14 cellular contexts compared by ENCODE assay signal in genomic region chr20:56433880-56434255, GRCh38. TPM values are rescaled to one million over a fixed set of nuclear protein-coding genes. Genes with fewer than 3 reads are reported as not detected.
DNase-seq lines count a peak whose midpoint lies in the region; ATAC-seq and TF ChIP-seq lines count a peak whose summit lies in the region.
"Had no signal": no experiment of that assay in that cellular context is flagged by ENCODE, and none has a peak within 500 bp of the region (broad histone marks: within the 10 kb centered on the region; RNA-seq: fewer than 3 reads in every experiment).

No MANE protein-coding gene starts in this region.

- H3K36me3 ChIP-seq in left ventricle myocardium inferior (no peaks in the 10 kb centered on the region), right atrium auricular region (no peaks in the 10 kb centered on the region), upper lobe of right lung (peaks cover 5% of the 10 kb centered on the region)

- H3K27me3 Mint-ChIP-seq in activated T-helper 2 cell treated with anti-CD3 and anti-CD28 coated beads, Interferon-gamma antibody, Interleukin-2, Interleukin-4, amounts not matched to agents 10 μg/mL and 5 μg/mL and 100 μg/mL, durations not matched to agents 14 hours and 24 hours and 36 hours (ENCODE audit: low read depth), result no peaks in the 10 kb centered on the region

- peaks cover 21% of the 10 kb centered on the region for H3K27me3 ChIP-seq in left ventricle myocardium inferior (ENCODE audit: low read depth)
- H3K27me3 ChIP-seq in right atrium auricular region, result no peaks in the 10 kb centered on the region
- no peaks in the 10 kb centered on the region for H3K27me3 ChIP-seq in upper lobe of right lung
- H3K27me3 ChIP-seq: spleen had no signal

- ATAC-seq in upper lobe of right lung, result peak; percentile 41

- peaks cover 42% of the 10 kb centered on the region for H3K4me1 Mint-ChIP-seq in activated T-helper 2 cell treated with anti-CD3 and anti-CD28 coated beads, Interferon-gamma antibody, Interleukin-2, Interleukin-4, amounts not matched to agents 10 μg/mL and 5 μg/mL and 100 μg/mL, durations not matched to agents 14 hours and 24 hours and 36 hours (ENCODE audit: low read depth)
- H3K4me1 Mint-ChIP-seq: nephron progenitor cell had no signal

- intact Hi-C loops in left ventricle myocardium inferior (cut with micrococcal nuclease) (no loop called here), upper lobe of right lung (cut with DNase I) (no loop called here)
- intact Hi-C loops in activated T-helper 2 cell treated with anti-CD3 and anti-CD28 coated beads, Interferon-gamma antibody, Interleukin-2, Interleukin-4, amounts not matched to agents 10 μg/mL and 5 μg/mL and 100 μg/mL, durations not matched to agents 14 hours and 24 hours and 36 hours (cut with micrococcal nuclease), result no loop called here

- DNase-seq in left ventricle myocardium inferior (no peak), right atrium auricular region (ENCODE audit: low spot score) (no peak), fibroblast of villous mesenchyme (ENCODE audit: low read depth) (peak; percentile 52), upper lobe of right lung (no peak), NCI-H524 (lab: John Stamatoyannopoulos, UW) (no peak), amniotic stem cell (lab: John Stamatoyannopoulos, UW) (no peak), islet precursor cell (no peak)
- no peak for DNase-seq in activated T-helper 2 cell treated with anti-CD3 and anti-CD28 coated beads, Interferon-gamma antibody, Interleukin-2, Interleukin-4, amounts not matched to agents 10 μg/mL and 5 μg/mL and 100 μg/mL, durations not matched to agents 14 hours and 24 hours and 36 hours (ENCODE audit: low spot score)
- DNase-seq: aorta, COR-L47, GOT3, NCI-H2029, nephron progenitor cell, spleen had no signal

- peak overlapping the region; percentile 10 for H3K27ac ChIP-seq in left ventricle myocardium inferior (replicated peaks)
- no peak overlapping the region for H3K27ac ChIP-seq in right atrium auricular region
- H3K27ac ChIP-seq in upper lobe of right lung, result peak overlapping the region; percentile 59

- no peaks in the 10 kb centered on the region for H3K9me3 Mint-ChIP-seq in activated T-helper 2 cell treated with anti-CD3 and anti-CD28 coated beads, Interferon-gamma antibody, Interleukin-2, Interleukin-4, amounts not matched to agents 10 μg/mL and 5 μg/mL and 100 μg/mL, durations not matched to agents 14 hours and 24 hours and 36 hours
- H3K9me3 Mint-ChIP-seq: nephron progenitor cell had no signal

- H3K9me3 ChIP-seq in left ventricle myocardium inferior (replicated peaks) (no peaks in the 10 kb centered on the region), right atrium auricular region (no peaks in the 10 kb centered on the region), upper lobe of right lung (no peaks in the 10 kb centered on the region)
- H3K9me3 ChIP-seq: spleen had no signal

- H3K4me1 ChIP-seq in left ventricle myocardium inferior (peaks cover 5% of the 10 kb centered on the region), right atrium auricular region (no peaks in the 10 kb centered on the region), upper lobe of right lung (peaks cover 27% of the 10 kb centered on the region)

- TF ChIP-seq CTCF in left ventricle myocardium inferior (IDR thresholded peaks at IDR 0.05; ENCODE audit: borderline replicate concordance) (no peak), right atrium auricular region (IDR thresholded peaks at IDR 0.05) (no peak), fibroblast of villous mesenchyme (IDR thresholded peaks at IDR 0.05; ENCODE audit: insufficient read depth, low read depth, low read length) (no peak), upper lobe of right lung (IDR thresholded peaks at IDR 0.05) (no peak)

- H3K4me3 ChIP-seq in left ventricle myocardium inferior, result no peak overlapping the region
- H3K4me3 ChIP-seq in right atrium auricular region, result no peak overlapping the region
- no peak overlapping the region for H3K4me3 ChIP-seq in fibroblast of villous mesenchyme (ENCODE audit: low read depth, low read length)
- H3K4me3 ChIP-seq in upper lobe of right lung, result no peak overlapping the region
- H3K4me3 ChIP-seq: spleen had no signal

- H3K4me3 Mint-ChIP-seq in activated T-helper 2 cell treated with anti-CD3 and anti-CD28 coated beads, Interferon-gamma antibody, Interleukin-2, Interleukin-4, amounts not matched to agents 10 μg/mL and 5 μg/mL and 100 μg/mL, durations not matched to agents 14 hours and 24 hours and 36 hours (ENCODE audit: low read depth), result no peak overlapping the region
- H3K4me3 Mint-ChIP-seq: nephron progenitor cell had no signal

- H3K36me3 Mint-ChIP-seq in activated T-helper 2 cell treated with anti-CD3 and anti-CD28 coated beads, Interferon-gamma antibody, Interleukin-2, Interleukin-4, amounts not matched to agents 10 μg/mL and 5 μg/mL and 100 μg/mL, durations not matched to agents 14 hours and 24 hours and 36 hours (ENCODE audit: low read depth), result peaks cover 42% of the 10 kb centered on the region

- H3K27ac Mint-ChIP-seq in activated T-helper 2 cell treated with anti-CD3 and anti-CD28 coated beads, Interferon-gamma antibody, Interleukin-2, Interleukin-4, amounts not matched to agents 10 μg/mL and 5 μg/mL and 100 μg/mL, durations not matched to agents 14 hours and 24 hours and 36 hours, result peak overlapping the region; percentile 51
- H3K27ac Mint-ChIP-seq: nephron progenitor cell had no signal

RNA-seq across cellular contexts. Expression of gene CASS4, which starts 21.8 kb away (rescaled TPM):
- total RNA-seq in left ventricle myocardium inferior, result 0.47 TPM
- 1 to 10 TPM; 2.0 to 2.4 TPM for total RNA-seq in right atrium auricular region
- total RNA-seq in activated T-helper 2 cell treated with anti-CD3 and anti-CD28 coated beads, Interferon-gamma antibody, Interleukin-2, Interleukin-4, amounts not matched to agents 10 μg/mL and 5 μg/mL and 100 μg/mL, durations not matched to agents 14 hours and 24 hours and 36 hours, result 4.6 and 4.7 TPM in 2 replicates
- total RNA-seq in fibroblast of villous mesenchyme, result 1.3 and 3.5 TPM in 2 replicates
- 40.2 TPM for total RNA-seq in upper lobe of right lung

RNA-seq across cellular contexts. Expression of gene RTF2, which starts 34.6 kb away (rescaled TPM):
- total RNA-seq in left ventricle myocardium inferior (88.7 TPM), right atrium auricular region (10 to 100 TPM; 48.6 to 49.4 TPM), fibroblast of villous mesenchyme (63.5 and 80.3 TPM in 2 replicates), upper lobe of right lung (77.4 TPM)
- 103 and 107 TPM in 2 replicates for total RNA-seq in activated T-helper 2 cell treated with anti-CD3 and anti-CD28 coated beads, Interferon-gamma antibody, Interleukin-2, Interleukin-4, amounts not matched to agents 10 μg/mL and 5 μg/mL and 100 μg/mL, durations not matched to agents 14 hours and 24 hours and 36 hours

RNA-seq across cellular contexts. Expression of gene CSTF1, which starts 41.4 kb away (rescaled TPM):
- total RNA-seq in left ventricle myocardium inferior, result 16.9 TPM
- 10 to 100 TPM; 16.4 to 22.8 TPM for total RNA-seq in right atrium auricular region
- total RNA-seq in activated T-helper 2 cell treated with anti-CD3 and anti-CD28 coated beads, Interferon-gamma antibody, Interleukin-2, Interleukin-4, amounts not matched to agents 10 μg/mL and 5 μg/mL and 100 μg/mL, durations not matched to agents 14 hours and 24 hours and 36 hours, result 51.2 and 52.1 TPM in 2 replicates
- 22.9 and 40.6 TPM in 2 replicates for total RNA-seq in fibroblast of villous mesenchyme
- total RNA-seq in upper lobe of right lung, result 27.8 TPM

RNA-seq across cellular contexts. Expression of gene AURKA, which starts 41.9 kb away (rescaled TPM):
- total RNA-seq in left ventricle myocardium inferior, result 7.8 TPM
- 1 to 10 TPM; 2.0 to 7.6 TPM for total RNA-seq in right atrium auricular region
- total RNA-seq in activated T-helper 2 cell treated with anti-CD3 and anti-CD28 coated beads, Interferon-gamma antibody, Interleukin-2, Interleukin-4, amounts not matched to agents 10 μg/mL and 5 μg/mL and 100 μg/mL, durations not matched to agents 14 hours and 24 hours and 36 hours, result 64.8 and 71.1 TPM in 2 replicates
- 22.9 and 57.0 TPM in 2 replicates for total RNA-seq in fibroblast of villous mesenchyme
- 1.5 TPM for total RNA-seq in upper lobe of right lung

Comparison
In these comparisons a context has a peak if more than half of its experiments do, and no peak if none do; other contexts are left out.
1. H3K27ac ChIP-seq: peak in left ventricle myocardium inferior (single experiment) and upper lobe of right lung (single experiment); none in right atrium auricular region (0 of 2).